ENCODE assay signal across 11 cellular contexts in genomic region chr17:64657610-64658125, GRCh38. TPM values are rescaled to one million over a fixed set of nuclear protein-coding genes. Genes with fewer than 3 reads are reported as not detected.
DNase-seq lines count a peak whose midpoint lies in the region; ATAC-seq and TF ChIP-seq lines count a peak whose summit lies in the region.
"Had no signal": no experiment of that assay in that cellular context is flagged by ENCODE, and none has a peak within 500 bp of the region (broad histone marks: within the 10 kb centered on the region; RNA-seq: fewer than 3 reads in every experiment).

No MANE protein-coding gene starts in this region.

- no peak for TF ChIP-seq CTCF in DND-41 (IDR thresholded peaks at IDR 0.05; ENCODE audit: borderline replicate concordance, extremely low read depth, low read length, poor library complexity, severe bottlenecking)
- no peak for TF ChIP-seq CTCF in PC-9 (conservative IDR thresholded peaks at IDR 0.05)
- no peak for TF ChIP-seq CTCF in osteocyte (IDR thresholded peaks at IDR 0.05)
- TF ChIP-seq CTCF in WERI-Rb-1 (IDR thresholded peaks at IDR 0.05; ENCODE audit: low read depth, low read length): no peak

- no peaks in the 10 kb centered on the region for H3K9me3 Mint-ChIP-seq in effector memory CD8-positive, alpha-beta T cell
- H3K9me3 Mint-ChIP-seq in osteocyte (ENCODE audit: unreplicated experiment): no peaks in the 10 kb centered on the region

- H2AFZ ChIP-seq in DND-41 (ENCODE audit: low read depth, low read length) (no peak overlapping the region), PC-9 (no peak overlapping the region)

- H3K4me1 ChIP-seq in DND-41 (ENCODE audit: insufficient read depth, low read length) (peaks cover 21% of the 10 kb centered on the region), PC-9 (replicated peaks; ENCODE audit: insufficient read depth) (peaks cover 46% of the 10 kb centered on the region)

- no peak overlapping the region for H3K4me3 ChIP-seq in DND-41 (ENCODE audit: low read depth in 1 of 2, low read length in 2 of 2)
- H3K4me3 ChIP-seq in PC-9: peak overlapping the region; percentile 96; the same call in 1 of the 2 replicates
- H3K4me3 ChIP-seq in WERI-Rb-1 (ENCODE audit: low read depth, low read length): no peak overlapping the region
- H3K4me3 ChIP-seq: SK-N-MC had no signal

- no peaks in the 10 kb centered on the region for H3K27me3 Mint-ChIP-seq in effector memory CD8-positive, alpha-beta T cell
- no peaks in the 10 kb centered on the region for H3K27me3 Mint-ChIP-seq in osteocyte (ENCODE audit: unreplicated experiment)

- H3K9me2 ChIP-seq in PC-9 (ENCODE audit: insufficient read depth): no peaks in the 10 kb centered on the region

- H3K4me3 Mint-ChIP-seq in effector memory CD8-positive, alpha-beta T cell: peak overlapping the region; percentile 40 to 51
- H3K4me3 Mint-ChIP-seq in osteocyte (ENCODE audit: unreplicated experiment): peak overlapping the region; percentile 4

- H3K36me3 Mint-ChIP-seq in effector memory CD8-positive, alpha-beta T cell (ENCODE audit: insufficient read depth): peaks cover 17% of the 10 kb centered on the region
- peaks cover 5% of the 10 kb centered on the region for H3K36me3 Mint-ChIP-seq in osteocyte (ENCODE audit: unreplicated experiment)

- intact Hi-C loops in PC-9 (cut with micrococcal nuclease; ENCODE audit: unreplicated experiment): no loop called here

- ATAC-seq in DND-41 (ENCODE audit: insufficient read depth, low read depth): no peak
- no peak for ATAC-seq in effector memory CD8-positive, alpha-beta T cell (replicated peaks)

- CTCF ChIA-PET in PC-9 (lab: Charles Lee): no interaction called here

- peak overlapping the region in 1 of 2 donors; percentile 50 for H3K27ac Mint-ChIP-seq in effector memory CD8-positive, alpha-beta T cell
- peak overlapping the region; percentile 89 for H3K27ac Mint-ChIP-seq in osteocyte (ENCODE audit: unreplicated experiment)

- H3K36me3 ChIP-seq in DND-41 (ENCODE audit: insufficient read depth, low read length) (no peaks in the 10 kb centered on the region), PC-9 (ENCODE audit: low read depth) (0 out of 2 replicates have a peak, but pooled peaks cover 9% of the 10 kb centered on the region), WERI-Rb-1 (no peaks in the 10 kb centered on the region)

- H3K4me2 ChIP-seq in DND-41 (ENCODE audit: insufficient read depth, low read length) (0 out of 2 replicates have a peak overlapping the region, but pooled peaks have one; percentile 18), PC-9 (peak overlapping the region; percentile 90)

- peaks cover 34 to 59% of the 10 kb centered on the region in 2 donors for H3K4me1 Mint-ChIP-seq in effector memory CD8-positive, alpha-beta T cell (ENCODE audit: low read depth in 2 of 2)
- H3K4me1 Mint-ChIP-seq in osteocyte (ENCODE audit: unreplicated experiment): peaks cover 64% of the 10 kb centered on the region

- POLR2A ChIA-PET in PC-9 (lab: Charles Lee; ENCODE audit: unreplicated experiment): no interaction called here

- no peak overlapping the region for H3K9ac ChIP-seq in DND-41 (ENCODE audit: low read depth, low read length)

- DNase-seq in DND-41: no peak
- DNase-seq in PC-9: no peak
- DNase-seq in effector memory CD8-positive, alpha-beta T cell: no peak
- DNase-seq in osteocyte (ENCODE audit: extremely low spot score, unreplicated experiment): no peak
- DNase-seq in activated gamma-delta T cell (lab: John Stamatoyannopoulos, UW): no peak
- no peak for DNase-seq in WERI-Rb-1
- DNase-seq in EL: no peak
- DNase-seq: activated CD4-positive, alpha-beta T cell treated with anti-CD3 and anti-CD28 coated beads for 1 hour; islet precursor cell; stimulated activated CD8-positive, alpha-beta memory T cell treated with anti-CD3 and anti-CD28 coated beads, Interleukin-4, amount 100 ng/mL, for 48 hours had no signal

- H3F3A ChIP-seq in PC-9 (ENCODE audit: insufficient read depth, low read depth): peaks cover 37% of the 10 kb centered on the region

- peaks cover 21% of the 10 kb centered on the region; the same call in 1 of the 2 replicates for H4K20me1 ChIP-seq in DND-41 (ENCODE audit: insufficient read depth, low read length)
- 0 out of 2 replicates have a peak, but pooled peaks cover 14% of the 10 kb centered on the region for H4K20me1 ChIP-seq in PC-9 (ENCODE audit: insufficient read depth)

- peaks cover 88% of the 10 kb centered on the region for H3K79me2 ChIP-seq in DND-41 (ENCODE audit: insufficient read depth, low read length)
- peaks cover 93% of the 10 kb centered on the region for H3K79me2 ChIP-seq in PC-9 (ENCODE audit: low read depth)

- no TSS peak for BruUV-seq in PC-9 (replicated peaks; lab: Mats Ljungman, UMichigan)

- H3K27me3 ChIP-seq in DND-41 (ENCODE audit: insufficient read depth, low read length, poor library complexity) (no peaks in the 10 kb centered on the region), PC-9 (ENCODE audit: insufficient read depth, low read depth) (no peaks in the 10 kb centered on the region), WERI-Rb-1 (ENCODE audit: insufficient read depth, low read depth, severe bottlenecking) (no peaks in the 10 kb centered on the region)

- no peak overlapping the region for H3K27ac ChIP-seq in DND-41 (ENCODE audit: low read length)
- H3K27ac ChIP-seq in PC-9: peak overlapping the region; percentile 62; the same call in 1 of the 2 replicates
- no peak overlapping the region for H3K27ac ChIP-seq in WERI-Rb-1
- H3K27ac ChIP-seq: SK-N-MC had no signal

- H3K9me3 ChIP-seq in DND-41 (ENCODE audit: insufficient read depth, low read length, severe bottlenecking): no peaks in the 10 kb centered on the region
- H3K9me3 ChIP-seq in PC-9 (ENCODE audit: insufficient read depth, low read depth): no peaks in the 10 kb centered on the region
- peaks cover 4% of the 10 kb centered on the region for H3K9me3 ChIP-seq in WERI-Rb-1 (ENCODE audit: severe bottlenecking)

RNA-seq across cellular contexts. Expression of gene SMURF2, which starts 4.4 kb away (rescaled TPM):
- 41.4 and 57.6 TPM in 2 replicates for total RNA-seq in PC-9 (2021)
- total RNA-seq in osteocyte: 41.7 and 42.3 TPM in 2 replicates
